8 cellular contexts compared by ENCODE assay signal in the genomic region with DNA sequence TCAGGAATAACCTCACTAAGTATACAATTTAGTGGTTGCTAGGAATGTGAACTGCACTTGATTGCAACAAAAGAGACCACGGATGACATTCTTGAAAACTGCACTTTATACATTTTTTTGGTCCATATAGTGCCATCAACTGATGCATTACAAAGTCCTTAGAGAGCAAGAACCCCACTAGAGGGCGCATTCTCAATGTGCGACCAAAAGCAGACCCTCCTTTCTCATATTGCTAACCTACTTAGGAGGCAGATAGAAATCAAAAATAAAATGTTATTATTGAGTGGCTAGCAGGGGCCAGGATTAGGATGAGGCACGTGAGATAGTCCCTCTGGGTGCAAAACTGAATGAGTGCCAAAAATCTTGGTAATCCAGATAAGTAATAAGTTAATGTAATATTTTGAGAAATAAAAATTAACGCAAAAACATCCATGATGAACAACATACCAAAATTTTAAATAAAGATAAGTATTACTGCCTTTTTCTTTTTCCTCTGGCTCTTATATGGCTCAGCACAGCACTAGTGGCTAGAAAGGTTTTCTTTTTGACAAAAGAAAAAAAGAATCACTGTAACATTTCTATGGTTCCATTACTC.
DNase-seq lines count a peak whose midpoint lies in the region; ATAC-seq, FAIRE-seq and TF ChIP-seq lines count a peak whose summit lies in the region.

No MANE protein-coding gene starts in this region.

- ATAC-seq in HG02759 (IDR thresholded peaks at IDR 0.05; ENCODE audit: unreplicated experiment) (peak; percentile 90), left lobe of liver (peak; percentile 60), omental fat pad (ENCODE audit: low FRiP score) (no peak)

- DNase-seq in CMK (ENCODE audit: low read depth) (peak; percentile 20), GM12891 (ENCODE audit: insufficient read length, low spot score) (peak; percentile 24), NCI-H1105 treated with DMSO at 0.1 percent for 48 hours (lab: John Stamatoyannopoulos, UW) (peak; percentile 37), amniotic epithelial cell (ENCODE audit: low read depth) (peak; percentile 56), left lobe of liver (ENCODE audit: low spot score) (no peak), omental fat pad (ENCODE audit: low spot score) (no peak)
- no peak for DNase-seq in activated CD4-positive, CD25-positive, alpha-beta regulatory T cell treated with anti-CD3 and anti-CD28 coated beads, Interleukin-2, amount 50 U/mL, for 72 hours

- FAIRE-seq in GM12891 (lab: Jason Lieb, UNC) = no peak

- no peak for TF ChIP-seq POLR2A in GM12891 (IDR thresholded peaks at IDR 0.05; ENCODE audit: low read depth, low read length)

- no peak for TF ChIP-seq CTCF in omental fat pad (IDR thresholded peaks at IDR 0.05)

TF ChIP-seq in GM12891, 5 proteins besides CTCF, POLR2A, EP300 and RAD21:
- TF ChIP-seq TAF1 (IDR thresholded peaks at IDR 0.05; ENCODE audit: low read depth, low read length) = no peak
- TF ChIP-seq PAX5 (IDR thresholded peaks at IDR 0.05; ENCODE audit: insufficient read depth, low read length, severe bottlenecking) = no peak
- no peak for TF ChIP-seq POU2F2 (IDR thresholded peaks at IDR 0.05; ENCODE audit: low read depth, low read length)
- no peak for TF ChIP-seq SPI1 (IDR thresholded peaks at IDR 0.05; ENCODE audit: low read depth, low read length)
- no peak for TF ChIP-seq POLR2AphosphoS5 (IDR thresholded peaks at IDR 0.05; ENCODE audit: low read depth, low read length)

Comparison
In these comparisons a context has a peak if more than half of its experiments do, and no peak if none do; other contexts are left out.
1. DNase-seq: peak in CMK (single experiment), GM12891 (single experiment), NCI-H1105 treated with DMSO at 0.1 percent for 48 hours (single experiment) and amniotic epithelial cell (single experiment); none in left lobe of liver (single experiment), activated CD4-positive, CD25-positive, alpha-beta regulatory T cell treated with anti-CD3 and anti-CD28 coated beads, Interleukin-2, amount 50 U/mL, for 72 hours (single experiment) and omental fat pad (single experiment).